ENCODE assay signal across 38 cellular contexts in genomic region chr13:107912745-107913144, GRCh38.
"Had no signal": no experiment of that assay in that cellular context is flagged by ENCODE, and none has a peak within 500 bp of the region (broad histone marks: within the 10 kb centered on the region; RNA-seq: fewer than 3 reads in every experiment).

No MANE protein-coding gene starts in this region.

- H3K36me3 Mint-ChIP-seq: activated naive CD4-positive, alpha-beta T cell treated with anti-CD3 and anti-CD28 coated beads, Interleukin-2, amount 10 ng/mL, durations not matched to agents 7 days and 5 days; activated naive CD4-positive, alpha-beta T cell treated with anti-CD3 and anti-CD28 coated beads, Interleukin-2, amount 50 U/mL, for 72 hours; activated naive CD8-positive, alpha-beta T cell; activated naive CD8-positive, alpha-beta T cell treated with anti-CD3 and anti-CD28 coated beads for 36 hours; activated naive CD8-positive, alpha-beta T cell treated with anti-CD3 and anti-CD28 coated beads, Interleukin-2, amount 10 ng/mL, durations not matched to agents 7 days and 5 days; brain had no signal

- H3K9me3 ChIP-seq: adrenal gland, ascending aorta, body of pancreas, breast epithelium, colonic mucosa had no signal

- H3K27ac ChIP-seq: adrenal gland, ascending aorta, body of pancreas, brain microvascular endothelial cell, breast epithelium, cardiac muscle cell, colonic mucosa had no signal

- H3K27me3 Mint-ChIP-seq: activated naive CD4-positive, alpha-beta T cell treated with anti-CD3 and anti-CD28 coated beads, Interleukin-2, amount 10 ng/mL, durations not matched to agents 7 days and 5 days; activated naive CD4-positive, alpha-beta T cell treated with anti-CD3 and anti-CD28 coated beads, Interleukin-2, amount 50 U/mL, for 24 hours; activated naive CD8-positive, alpha-beta T cell; activated naive CD8-positive, alpha-beta T cell treated with anti-CD3 and anti-CD28 coated beads for 36 hours; activated naive CD8-positive, alpha-beta T cell treated with anti-CD3 and anti-CD28 coated beads, Interleukin-2, amount 10 ng/mL, durations not matched to agents 7 days and 5 days; activated naive CD8-positive, alpha-beta T cell treated with anti-CD3 and anti-CD28 coated beads, Interleukin-2, amount 50 U/mL, for 24 hours; activated T-helper 17 cell treated with anti-CD3 and anti-CD28 coated beads, Interleukin-2, amount 50 U/mL, for 72 hours; central memory CD8-positive, alpha-beta T cell had no signal

- DNase-seq: activated effector memory CD4-positive, alpha-beta T cell treated with anti-CD3 and anti-CD28 coated beads, Interleukin-2, amount 50 U/mL, for 16 hours; activated effector memory CD4-positive, alpha-beta T cell treated with Interleukin-2 at 50 U/mL for 16 hours; activated gamma-delta T cell; activated gamma-delta T cell treated with Interleukin-2 at 50 U/mL for 16 hours; activated naive CD4-positive, alpha-beta T cell; activated naive CD4-positive, alpha-beta T cell treated with anti-CD3 and anti-CD28 coated beads for 36 hours; activated naive CD4-positive, alpha-beta T cell treated with anti-CD3 and anti-CD28 coated beads, Interleukin-2, amount 10 ng/mL, durations not matched to agents 7 days and 5 days; activated naive CD4-positive, alpha-beta T cell treated with anti-CD3 and anti-CD28 coated beads, Interleukin-2, amount 50 U/mL, for 16 hours; activated naive CD4-positive, alpha-beta T cell treated with Interleukin-2 at 50 U/mL for 16 hours; activated naive CD8-positive, alpha-beta T cell treated with anti-CD3 and anti-CD28 coated beads for 36 hours; activated naive CD8-positive, alpha-beta T cell treated with anti-CD3 and anti-CD28 coated beads, Interleukin-2, amount 10 ng/mL, durations not matched to agents 7 days and 5 days; activated naive CD8-positive, alpha-beta T cell treated with anti-CD3 and anti-CD28 coated beads, Interleukin-2, amount 50 U/mL, for 24 hours; activated T-cell treated with anti-CD3 and anti-CD28 coated beads, Interleukin-2, amount 50 U/mL, for 48 hours; activated T-cell treated with anti-CD3 and anti-CD28 coated beads, Interleukin-2, amount 50 U/mL, for 72 hours; adrenal gland; amniotic stem cell; amygdala; anterior cingulate cortex; aorta; body of pancreas; brain microvascular endothelial cell; caudate nucleus; central memory CD4-positive, alpha-beta T cell; cerebellar nuclear complex; colonic mucosa had no signal

- H3K27me3 ChIP-seq: adrenal gland, ascending aorta, body of pancreas, brain microvascular endothelial cell, breast epithelium, cardiac muscle cell, colonic mucosa had no signal

- H3K36me3 ChIP-seq: adrenal gland, ascending aorta, brain microvascular endothelial cell, breast epithelium, cardiac muscle cell, colonic mucosa had no signal

- ATAC-seq: activated naive CD4-positive, alpha-beta T cell treated with anti-CD3 and anti-CD28 coated beads, Interleukin-2, amount 50 U/mL, for 72 hours; activated naive CD8-positive, alpha-beta T cell treated with anti-CD3 and anti-CD28 coated beads, Interleukin-2, amount 50 U/mL, for 24 hours; activated T-cell treated with anti-CD3 and anti-CD28 coated beads, Interleukin-2, amount 50 U/mL, for 72 hours; activated T-helper 17 cell treated with anti-CD3 and anti-CD28 coated beads, Interleukin-2, amount 50 U/mL, for 72 hours; body of pancreas had no signal

- H3K4me1 ChIP-seq: adrenal gland, ascending aorta, body of pancreas, breast epithelium, colonic mucosa had no signal

- H3K4me3 Mint-ChIP-seq: activated naive CD4-positive, alpha-beta T cell treated with anti-CD3 and anti-CD28 coated beads for 36 hours; activated naive CD4-positive, alpha-beta T cell treated with anti-CD3 and anti-CD28 coated beads, Interleukin-2, amount 10 ng/mL, durations not matched to agents 7 days and 5 days; activated naive CD4-positive, alpha-beta T cell treated with anti-CD3 and anti-CD28 coated beads, Interleukin-2, amount 50 U/mL, for 24 hours; activated naive CD8-positive, alpha-beta T cell; activated naive CD8-positive, alpha-beta T cell treated with anti-CD3 and anti-CD28 coated beads for 36 hours; activated naive CD8-positive, alpha-beta T cell treated with anti-CD3 and anti-CD28 coated beads, Interleukin-2, amount 10 ng/mL, durations not matched to agents 7 days and 5 days; activated naive CD8-positive, alpha-beta T cell treated with anti-CD3 and anti-CD28 coated beads, Interleukin-2, amount 50 U/mL, for 24 hours; activated T-cell treated with anti-CD3 and anti-CD28 coated beads, Interleukin-2, amount 50 U/mL, for 72 hours; activated T-helper 1 cell treated with anti-CD3 and anti-CD28 coated beads, Interleukin-12 subunit alpha, Interleukin-12 subunit beta, Interleukin-2, Interleukin-4 antibody, amounts not matched to agents 30 ng/mL and 10 ng/mL and 1 ng/mL, durations not matched to agents 14 hours and 24 hours and 36 hours; activated T-helper 17 cell treated with anti-CD3 and anti-CD28 coated beads, Interleukin-2, amount 50 U/mL, for 72 hours; brain; central memory CD8-positive, alpha-beta T cell had no signal

- FAIRE-seq: astrocyte, bronchial epithelial cell had no signal

- H3K27ac Mint-ChIP-seq: activated naive CD4-positive, alpha-beta T cell treated with anti-CD3 and anti-CD28 coated beads for 36 hours; activated naive CD4-positive, alpha-beta T cell treated with anti-CD3 and anti-CD28 coated beads, Interleukin-2, amount 10 ng/mL, durations not matched to agents 7 days and 5 days; activated naive CD4-positive, alpha-beta T cell treated with anti-CD3 and anti-CD28 coated beads, Interleukin-2, amount 50 U/mL, for 24 hours; activated naive CD4-positive, alpha-beta T cell treated with anti-CD3 and anti-CD28 coated beads, Interleukin-2, amount 50 U/mL, for 72 hours; activated naive CD8-positive, alpha-beta T cell; activated naive CD8-positive, alpha-beta T cell treated with anti-CD3 and anti-CD28 coated beads for 36 hours; activated naive CD8-positive, alpha-beta T cell treated with anti-CD3 and anti-CD28 coated beads, Interleukin-2, amount 10 ng/mL, durations not matched to agents 7 days and 5 days; activated naive CD8-positive, alpha-beta T cell treated with anti-CD3 and anti-CD28 coated beads, Interleukin-2, amount 50 U/mL, for 24 hours; activated T-cell treated with anti-CD3 and anti-CD28 coated beads, Interleukin-2, amount 50 U/mL, for 72 hours; activated T-helper 1 cell treated with anti-CD3 and anti-CD28 coated beads, Interleukin-12 subunit alpha, Interleukin-12 subunit beta, Interleukin-2, Interleukin-4 antibody, amounts not matched to agents 30 ng/mL and 10 ng/mL and 1 ng/mL, durations not matched to agents 14 hours and 24 hours and 36 hours; activated T-helper 17 cell treated with anti-CD3 and anti-CD28 coated beads, Interleukin-2, amount 50 U/mL, for 72 hours; activated T-helper 2 cell treated with anti-CD3 and anti-CD28 coated beads, Interferon-gamma antibody, Interleukin-2, Interleukin-4, amounts not matched to agents 10 μg/mL and 5 μg/mL and 100 μg/mL, durations not matched to agents 14 hours and 24 hours and 36 hours; brain had no signal

- H3K4me1 Mint-ChIP-seq: activated naive CD4-positive, alpha-beta T cell treated with anti-CD3 and anti-CD28 coated beads, Interleukin-2, amount 10 ng/mL, durations not matched to agents 7 days and 5 days; activated naive CD4-positive, alpha-beta T cell treated with anti-CD3 and anti-CD28 coated beads, Interleukin-2, amount 50 U/mL, for 24 hours; activated naive CD8-positive, alpha-beta T cell treated with anti-CD3 and anti-CD28 coated beads for 36 hours; activated naive CD8-positive, alpha-beta T cell treated with anti-CD3 and anti-CD28 coated beads, Interleukin-2, amount 10 ng/mL, durations not matched to agents 7 days and 5 days; activated naive CD8-positive, alpha-beta T cell treated with anti-CD3 and anti-CD28 coated beads, Interleukin-2, amount 50 U/mL, for 24 hours; activated T-helper 17 cell treated with anti-CD3 and anti-CD28 coated beads, Interleukin-2, amount 50 U/mL, for 72 hours; brain; central memory CD8-positive, alpha-beta T cell had no signal

- H3K4me3 ChIP-seq: adrenal gland, ascending aorta, body of pancreas, breast epithelium, cardiac muscle cell, colonic mucosa had no signal

- H3K9me3 Mint-ChIP-seq: activated naive CD8-positive, alpha-beta T cell treated with anti-CD3 and anti-CD28 coated beads for 36 hours; brain had no signal
